In the genomic region with DNA sequence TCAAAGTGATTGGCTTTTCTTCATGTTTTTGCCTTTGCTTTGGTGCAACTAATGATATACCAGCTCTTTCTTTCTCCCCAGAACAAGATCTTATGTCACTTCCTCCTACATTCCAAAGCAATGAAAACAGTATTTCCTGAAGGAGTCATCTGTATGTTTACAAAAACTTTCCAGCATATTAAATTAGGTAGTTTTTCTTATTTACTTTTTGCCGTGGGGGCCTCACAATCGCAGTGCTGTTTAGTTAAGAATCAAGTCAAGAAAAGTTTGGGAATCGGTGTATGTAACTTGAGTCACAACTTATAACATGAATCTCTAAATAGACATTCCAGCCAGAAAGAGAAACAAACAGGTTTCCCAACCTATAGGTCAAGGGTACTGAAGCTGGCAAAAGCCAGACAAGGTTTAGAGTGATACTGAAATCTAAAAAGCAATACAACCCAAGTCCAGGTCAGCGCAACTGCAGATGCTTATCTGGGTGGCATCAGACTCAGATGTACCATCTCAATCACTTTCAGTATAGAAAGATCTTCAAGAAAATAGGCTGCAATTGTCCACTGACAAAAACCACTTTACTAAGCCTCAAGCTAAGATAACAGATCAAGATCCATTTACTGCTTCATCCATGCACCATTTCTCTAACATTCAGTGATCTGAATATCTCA, we compare ENCODE assay signal across 12 cellular contexts.
DNase-seq lines count a peak whose midpoint lies in the region; ATAC-seq, FAIRE-seq and TF ChIP-seq lines count a peak whose summit lies in the region.
"Had no signal": no experiment of that assay in that cellular context is flagged by ENCODE, and none has a peak within 500 bp of the region (broad histone marks: within the 10 kb centered on the region; RNA-seq: fewer than 3 reads in every experiment).

No MANE protein-coding gene starts in this region.

- ATAC-seq in activated T-cell treated with anti-CD3 and anti-CD28 coated beads, Interleukin-2, amount 50 U/mL, for 72 hours (replicated peaks in 1 of 2): no peak
- ATAC-seq in GM21360 (IDR thresholded peaks at IDR 0.05; ENCODE audit: unreplicated experiment): no peak
- ATAC-seq: body of pancreas, heart left ventricle had no signal

- H3K79me2 ChIP-seq in endothelial cell of umbilical vein (ENCODE audit: control insufficient read depth, insufficient read depth, low read length): no peaks in the 10 kb centered on the region

- H3K27me3 Mint-ChIP-seq in CD14-positive monocyte (ENCODE audit: low read depth in 3 of 3): no peaks in the 10 kb centered on the region
- H3K27me3 Mint-ChIP-seq in nephron (ENCODE audit: low read depth): no peaks in the 10 kb centered on the region
- H3K27me3 Mint-ChIP-seq in activated T-cell treated with anti-CD3 and anti-CD28 coated beads, Interleukin-2, amount 50 U/mL, for 72 hours (ENCODE audit: low read depth): peaks cover 11% of the 10 kb centered on the region

- no peaks in the 10 kb centered on the region for H3K36me3 ChIP-seq in endothelial cell of umbilical vein (ENCODE audit: control insufficient read depth in 2 of 2, extremely low read depth in 1 of 2, insufficient read depth in 2 of 2, low read length in 2 of 2)
- H3K36me3 ChIP-seq: heart left ventricle had no signal

- TF ChIP-seq POLR2A in endothelial cell of umbilical vein (IDR thresholded peaks at IDR 0.05; ENCODE audit: low read depth, low read length): no peak

- no peaks in the 10 kb centered on the region for H3K27me3 ChIP-seq in endothelial cell of umbilical vein (ENCODE audit: control insufficient read depth in 2 of 2, insufficient read depth in 2 of 2, low read length in 2 of 2)
- H3K27me3 ChIP-seq: body of pancreas, heart left ventricle had no signal

- H3K4me2 ChIP-seq in endothelial cell of umbilical vein (ENCODE audit: insufficient read depth, low read length): peak overlapping the region; percentile 57

- peaks cover 40% of the 10 kb centered on the region for H3K4me1 Mint-ChIP-seq in CD14-positive monocyte
- peaks cover 24% of the 10 kb centered on the region for H3K4me1 Mint-ChIP-seq in nephron
- no peaks in the 10 kb centered on the region for H3K4me1 Mint-ChIP-seq in activated T-cell treated with anti-CD3 and anti-CD28 coated beads, Interleukin-2, amount 50 U/mL, for 72 hours (ENCODE audit: low read depth)

- H3K9me3 Mint-ChIP-seq in CD14-positive monocyte (peaks cover 0 to 4% (median 2%) of the 10 kb centered on the region in 7 donors), nephron (peaks cover 10% of the 10 kb centered on the region)
- no peaks in the 10 kb centered on the region for H3K9me3 Mint-ChIP-seq in activated T-cell treated with anti-CD3 and anti-CD28 coated beads, Interleukin-2, amount 50 U/mL, for 72 hours

- peak overlapping the region in 1 of 3 experiments; percentile 16 for H3K4me3 ChIP-seq in endothelial cell of umbilical vein (replicated peaks in 1 of 3; ENCODE audit: insufficient read depth in 1 of 3, low read depth in 1 of 3, low read length in 3 of 3)
- H3K4me3 ChIP-seq: body of pancreas, heart left ventricle had no signal

- FAIRE-seq in endothelial cell of umbilical vein (lab: Jason Lieb, UNC): peak; percentile 77

- CTCF ChIA-PET in endothelial cell of umbilical vein (lab: Charles Lee): interaction anchor here (0.7 to 2.1 kb wide), 9 partner anchors 8 to 383 kb away, joined by 3 to 18 read pairs (median 4); no protein-coding TSS in a partner anchor

- DNase-seq in CD14-positive monocyte (ENCODE audit: low spot score): no peak
- DNase-seq in LHCN-M2 (ENCODE audit: low read depth): peak; percentile 44
- DNase-seq in endothelial cell of umbilical vein (ENCODE audit: low read depth, low spot score): peak; percentile 85
- DNase-seq in NCI-H2029 treated with DMSO at 0.1 percent for 48 hours (lab: John Stamatoyannopoulos, UW): no peak
- DNase-seq in activated T-cell treated with anti-CD3 and anti-CD28 coated beads, Interleukin-2, amount 50 U/mL, for 72 hours: no peak
- no peak for DNase-seq in DMS 273 treated with DMSO at 0.1 percent for 48 hours (lab: John Stamatoyannopoulos, UW)
- DNase-seq: body of pancreas; heart left ventricle; NCI-H187 treated with DMSO at 0.1 percent for 48 hours; stimulated activated CD4-positive, alpha-beta T cell treated with anti-CD3 and anti-CD28 coated beads, Interleukin-1b, Interleukin-23, amount 100 ng/mL, for 48 hours had no signal

- peak overlapping the region; percentile 85 for H3K27ac ChIP-seq in endothelial cell of umbilical vein (ENCODE audit: insufficient read depth, low read depth, low read length)
- H3K27ac ChIP-seq: body of pancreas, heart left ventricle had no signal

- POLR2A ChIA-PET in endothelial cell of umbilical vein (lab: Charles Lee): no interaction called here

- BruUV-seq in endothelial cell of umbilical vein (replicated peaks; lab: Mats Ljungman, UMichigan): TSS peak; percentile 99

- no peaks in the 10 kb centered on the region for H3K9me3 ChIP-seq in endothelial cell of umbilical vein (replicated peaks; ENCODE audit: control insufficient read depth, insufficient read depth, low read length)
- H3K9me3 ChIP-seq: body of pancreas had no signal

- H3K4me1 ChIP-seq in endothelial cell of umbilical vein (ENCODE audit: control insufficient read depth, extremely low read depth, insufficient read depth, low read length): peaks cover 22% of the 10 kb centered on the region

- intact Hi-C loops in CD14-positive monocyte (cut with micrococcal nuclease) (no loop called here), endothelial cell of umbilical vein (cut with micrococcal nuclease) (loop anchor here (1.0 to 5.0 kb wide), 7 partner anchors 46 to 359 kb away; partner anchors contain the start of gene CNKSR3)

- H3K9me1 ChIP-seq in endothelial cell of umbilical vein (replicated peaks; ENCODE audit: control insufficient read depth, extremely low read depth, insufficient read depth, low read length): no peaks in the 10 kb centered on the region

- H4K20me1 ChIP-seq in endothelial cell of umbilical vein (replicated peaks; ENCODE audit: control insufficient read depth, extremely low read depth, insufficient read depth, low read length): no peaks in the 10 kb centered on the region

- no peak overlapping the region for H2AFZ ChIP-seq in endothelial cell of umbilical vein (ENCODE audit: low read depth, low read length)

- peaks cover 31 to 48% of the 10 kb centered on the region in 2 donors for H3K36me3 Mint-ChIP-seq in CD14-positive monocyte
- peaks cover 3% of the 10 kb centered on the region for H3K36me3 Mint-ChIP-seq in nephron (ENCODE audit: low read depth)
- H3K36me3 Mint-ChIP-seq in activated T-cell treated with anti-CD3 and anti-CD28 coated beads, Interleukin-2, amount 50 U/mL, for 72 hours (ENCODE audit: insufficient read depth in 2 of 2): no peaks in the 10 kb centered on the region

- H3K27ac Mint-ChIP-seq in CD14-positive monocyte (peak overlapping the region in 5 of 7 donors; percentile 5 to 55 (median 16)), nephron (peak overlapping the region; percentile 58 to 81 (median 59))
- H3K27ac Mint-ChIP-seq in activated T-cell treated with anti-CD3 and anti-CD28 coated beads, Interleukin-2, amount 50 U/mL, for 72 hours: no peak overlapping the region

- peak overlapping the region; percentile 67 for H3K9ac ChIP-seq in endothelial cell of umbilical vein (replicated peaks; ENCODE audit: extremely low read depth, insufficient read depth, low read length)

- H3K4me3 Mint-ChIP-seq in CD14-positive monocyte (no peak overlapping the region), nephron (no peak overlapping the region)
- no peak overlapping the region for H3K4me3 Mint-ChIP-seq in activated T-cell treated with anti-CD3 and anti-CD28 coated beads, Interleukin-2, amount 50 U/mL, for 72 hours

- TF ChIP-seq CTCF in CD14-positive monocyte (IDR thresholded peaks at IDR 0.05): no peak
- no peak for TF ChIP-seq CTCF in endothelial cell of umbilical vein (IDR thresholded peaks at IDR 0.05; ENCODE audit: extremely low read depth in 1 of 2, insufficient read depth in 1 of 2, low read depth in 1 of 2, low read length in 2 of 2)
- no peak for TF ChIP-seq CTCF in nephron (IDR thresholded peaks at IDR 0.05; ENCODE audit: unreplicated experiment in 3 of 3)

- dilution Hi-C loops in endothelial cell of umbilical vein (cut with MboI; ENCODE audit: extremely low pct_ligation_motif_present, low sequenced_read_pairs): no loop called here

TF ChIP-seq in endothelial cell of umbilical vein, 7 proteins besides CTCF, POLR2A, EP300 and RAD21:
- no peak for TF ChIP-seq POLR2AphosphoS5 (IDR thresholded peaks at IDR 0.05; ENCODE audit: insufficient read depth, low read depth, low read length)
- peak; percentile 97 for TF ChIP-seq JUN (IDR thresholded peaks at IDR 0.05; ENCODE audit: borderline replicate concordance, insufficient read depth, insufficient read length, low read depth)
- peak; percentile 79 for TF ChIP-seq FOS (IDR thresholded peaks at IDR 0.05; ENCODE audit: borderline replicate concordance, insufficient read depth, low read length)
- no peak for TF ChIP-seq MYC (IDR thresholded peaks at IDR 0.05; ENCODE audit: low read depth, low read length)
- no peak for TF ChIP-seq EZH2 (IDR thresholded peaks at IDR 0.05; ENCODE audit: borderline replicate concordance, low read depth, low read length, severe bottlenecking)
- peak; percentile 80 for TF ChIP-seq GATA2 (IDR thresholded peaks at IDR 0.05; ENCODE audit: insufficient read depth, insufficient read length, low read depth, low read length)
- TF ChIP-seq, protein P1, sequence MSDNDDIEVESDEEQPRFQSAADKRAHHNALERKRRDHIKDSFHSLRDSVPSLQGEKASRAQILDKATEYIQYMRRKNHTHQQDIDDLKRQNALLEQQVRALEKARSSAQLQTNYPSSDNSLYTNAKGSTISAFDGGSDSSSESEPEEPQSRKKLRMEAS (IDR thresholded peaks at IDR 0.05; ENCODE audit: insufficient read depth, insufficient read length): no peak

Comparison
In these comparisons a context has a peak if more than half of its experiments do, and no peak if none do; other contexts are left out.
1. DNase-seq: peak in LHCN-M2 (single experiment) and endothelial cell of umbilical vein (single experiment); none in CD14-positive monocyte (single experiment), NCI-H2029 treated with DMSO at 0.1 percent for 48 hours (single experiment), activated T-cell treated with anti-CD3 and anti-CD28 coated beads, Interleukin-2, amount 50 U/mL, for 72 hours (0 of 2) and DMS 273 treated with DMSO at 0.1 percent for 48 hours (single experiment).